ENCODE assay signal across 9 cellular contexts in genomic region chr6:139981810-139982550, GRCh38.
A peak's percentile ranks its signal among the peaks of the same experiment; 100 is the strongest.
DNase-seq lines count a peak whose midpoint lies in the region; ATAC-seq and TF ChIP-seq lines count a peak whose summit lies in the region.
"Had no signal": no experiment of that assay in that cellular context is flagged by ENCODE, and none has a peak within 500 bp of the region (broad histone marks: within the 10 kb centered on the region; RNA-seq: fewer than 3 reads in every experiment).

No MANE protein-coding gene starts in this region.

- peaks cover 28% of the 10 kb centered on the region for H3K4me1 ChIP-seq in IMR-90 (ENCODE audit: control insufficient read depth, insufficient read depth, low read length)
- H3K4me1 ChIP-seq in heart right ventricle = peaks cover 0 to 56% (median 42%) of the 10 kb centered on the region in 9 donors
- peaks cover 50% of the 10 kb centered on the region for H3K4me1 ChIP-seq in smooth muscle cell (ENCODE audit: low read depth)

- H3K36me3 ChIP-seq in IMR-90 (ENCODE audit: control insufficient read depth, insufficient read depth, low read length) (no peaks in the 10 kb centered on the region), SK-N-MC (ENCODE audit: insufficient read depth, low read length) (no peaks in the 10 kb centered on the region), heart right ventricle (no peaks in the 10 kb centered on the region), smooth muscle cell (ENCODE audit: low read depth) (no peaks in the 10 kb centered on the region)

- no peak for TF ChIP-seq POLR2A in IMR-90 (IDR thresholded peaks at IDR 0.05; ENCODE audit: low read depth, low read length)
- TF ChIP-seq POLR2A in erythroblast (IDR thresholded peaks at IDR 0.05; ENCODE audit: low read length) = no peak

- no peaks in the 10 kb centered on the region for H3K79me2 ChIP-seq in smooth muscle cell (ENCODE audit: low read depth)

- H3K14ac ChIP-seq in IMR-90 (replicated peaks; ENCODE audit: low read depth, low read length) = peak overlapping the region; percentile 66

- H4K91ac ChIP-seq in IMR-90 (ENCODE audit: insufficient read depth, low read depth, low read length) = peak overlapping the region; percentile 70

- dilution Hi-C loops in IMR-90 (cut with HindIII; ENCODE audit: low sequenced_read_pairs, unreplicated experiment) = no loop called here

- H3K56ac ChIP-seq in IMR-90 (ENCODE audit: extremely low read depth, insufficient read depth, low read length) = peak overlapping the region; percentile 52; the same call in 1 of the 2 replicates

- no peak overlapping the region for H3K4me3 ChIP-seq in IMR-90 (ENCODE audit: insufficient read depth, low read depth, low read length)
- peak overlapping the region; percentile 70 for H3K4me3 ChIP-seq in SK-N-MC
- peak overlapping the region in 1 of 10 donors; percentile 1 for H3K4me3 ChIP-seq in heart right ventricle
- peak overlapping the region; percentile 22 for H3K4me3 ChIP-seq in smooth muscle cell

- peak overlapping the region; percentile 94 for H2BK20ac ChIP-seq in IMR-90 (ENCODE audit: low read depth, low read length)

- intact Hi-C loops in IMR-90 (cut with micrococcal nuclease) = loop anchor here (2.0 to 5.0 kb wide), 3 partner anchors 69 to 607 kb away; partner anchors contain the start of gene CITED2
- intact Hi-C loops in heart right ventricle (cut with DNase I) = loop anchor here in 3 of 10 donors (5.0 to 10.0 kb wide), 2 partner anchors 605 to 607 kb away; partner anchors contain the start of gene CITED2 (in 2 of the 3)

- H3K9me1 ChIP-seq in IMR-90 (ENCODE audit: insufficient read depth, low read length) = no peaks in the 10 kb centered on the region; the same call in 1 of the 2 replicates

- peak overlapping the region; percentile 50 for H4K5ac ChIP-seq in IMR-90 (ENCODE audit: low read depth, low read length)

- peak overlapping the region; percentile 41 for H2AK5ac ChIP-seq in IMR-90 (ENCODE audit: low read depth, low read length)

- WGBS in IMR-90 (ENCODE audit: extremely low coverage in 2 of 2, insufficient read length in 1 of 2), 2 experiments = no CpG with 5 or more reads among the region's 6 CpGs
- 2 to 8% methylated on average over 6 of the region's 6 CpGs for whole genome bisulfite sequencing in heart right ventricle, 2 donors
- WGBS in smooth muscle cell (ENCODE audit: low lambda C conversion rate) = 0% methylated on average over 6 of the region's 6 CpGs

- peak overlapping the region; percentile 18 to 91 for H4K8ac ChIP-seq in IMR-90 (ENCODE audit: low read depth in 2 of 2, low read length in 2 of 2)

- no peak for TF ChIP-seq RAD21 in IMR-90 (IDR thresholded peaks at IDR 0.05; ENCODE audit: low read length)

- H3K4me2 ChIP-seq in IMR-90 (ENCODE audit: low read depth, low read length) (peak overlapping the region; percentile 64), smooth muscle cell (peak overlapping the region; percentile 76)

- no peaks in the 10 kb centered on the region for H3K27me3 ChIP-seq in IMR-90 (ENCODE audit: control insufficient read depth, insufficient read depth, low read length)
- H3K27me3 ChIP-seq in heart right ventricle = no peaks in the 10 kb centered on the region
- no peaks in the 10 kb centered on the region for H3K27me3 ChIP-seq in smooth muscle cell (ENCODE audit: low read depth)

- peak overlapping the region; percentile 63; the same call in 1 of the 2 replicates for H3K23ac ChIP-seq in IMR-90 (ENCODE audit: low read depth, low read length)

- H3K27ac ChIP-seq in IMR-90 (ENCODE audit: insufficient read depth, low read length) (peak overlapping the region; percentile 49; the same call in 1 of the 2 replicates), SK-N-MC (peak overlapping the region; percentile 97), heart right ventricle (peak overlapping the region in 8 of 10 donors; percentile 0 to 71 (median 50)), smooth muscle cell (ENCODE audit: low read depth) (peak overlapping the region; percentile 77)

- H3K4ac ChIP-seq in IMR-90 (ENCODE audit: low read depth, low read length) = peak overlapping the region; percentile 82

- H4K20me1 ChIP-seq in IMR-90 (ENCODE audit: insufficient read depth, low read length) = no peaks in the 10 kb centered on the region
- H4K20me1 ChIP-seq in smooth muscle cell (ENCODE audit: low read depth) = no peaks in the 10 kb centered on the region

- H2BK120ac ChIP-seq in IMR-90 (ENCODE audit: low read depth, low read length) = peak overlapping the region; percentile 78

- no TSS peak for BruUV-seq in IMR-90 (replicated peaks; lab: Mats Ljungman, UMichigan)

- ATAC-seq in IMR-90 (ENCODE audit: low read depth) = peak; percentile 62
- ATAC-seq in heart right ventricle = peak; percentile 41 to 74 (median 59)
- ATAC-seq: naive thymus-derived CD4-positive, alpha-beta T cell had no signal

- H3K18ac ChIP-seq in IMR-90 (ENCODE audit: low read depth, low read length) = peak overlapping the region; percentile 78

- H3K79me1 ChIP-seq in IMR-90 (ENCODE audit: low read depth in 1 of 2, low read length in 2 of 2) = no peaks in the 10 kb centered on the region

- peaks cover 30% of the 10 kb centered on the region for H3F3A ChIP-seq in smooth muscle cell (ENCODE audit: low read depth)

- H2AFZ ChIP-seq in IMR-90 (replicated peaks; ENCODE audit: low read length, poor library complexity) = peak overlapping the region; percentile 17
- H2AFZ ChIP-seq in smooth muscle cell (ENCODE audit: low read depth) = no peak overlapping the region

- POLR2A ChIA-PET in IMR-90 (lab: Charles Lee; ENCODE audit: unreplicated experiment) = interaction anchor here (1.0 kb wide), 1 partner anchor 70 kb away, joined by 4 read pairs; no protein-coding TSS in a partner anchor

- no peak overlapping the region for H2AK9ac ChIP-seq in IMR-90 (replicated peaks; ENCODE audit: low read depth, low read length, poor library complexity)

- H2BK5ac ChIP-seq in IMR-90 (ENCODE audit: low read depth, low read length, poor library complexity, severe bottlenecking) = peak overlapping the region; percentile 92

- TF ChIP-seq CTCF in IMR-90 (conservative IDR thresholded peaks at IDR 0.05; ENCODE audit: low read depth, low read length) (no peak), heart right ventricle (IDR thresholded peaks at IDR 0.05) (no peak), smooth muscle cell (IDR thresholded peaks at IDR 0.05; ENCODE audit: borderline replicate concordance, insufficient read depth, poor library complexity, severe bottlenecking) (no peak)

- H3K9ac ChIP-seq in IMR-90 (ENCODE audit: low read depth, low read length) = peak overlapping the region; percentile 2; the same call in 1 of the 2 replicates
- H3K9ac ChIP-seq in SK-N-MC (ENCODE audit: insufficient read length) = peak overlapping the region; percentile 73
- peak overlapping the region; percentile 28 for H3K9ac ChIP-seq in smooth muscle cell (ENCODE audit: low read depth)

- in situ Hi-C loops in IMR-90 (cut with MboI; ENCODE audit: low sequenced_read_pairs) = no loop called here

- CTCF ChIA-PET in IMR-90 (lab: Yijun Ruan, JAX) = interaction anchor here (0.8 kb wide), 1 partner anchor 613 kb away, joined by 3 read pairs; no protein-coding TSS in a partner anchor

- H2BK15ac ChIP-seq in IMR-90 (ENCODE audit: low read depth, low read length) = peak overlapping the region; percentile 64; the same call in 2 of the 3 replicates

- peak; percentile 80 for DNase-seq in IMR-90
- peak; percentile 90 for DNase-seq in SK-N-MC (ENCODE audit: low read depth, low spot score)
- DNase-seq in heart right ventricle = peak in 1 of 2 donors; percentile 40
- no peak for DNase-seq in smooth muscle cell (lab: John Stamatoyannopoulos, UW; ENCODE audit: unreplicated experiment)
- no peak for DNase-seq in germinal center (ENCODE audit: low spot score)
- no peak for DNase-seq in foreskin melanocyte
- no peak for DNase-seq in erythroblast (lab: John Stamatoyannopoulos, UW)
- DNase-seq in KG1 (lab: John Stamatoyannopoulos, UW) = no peak

- H3K9me3 ChIP-seq in IMR-90 (ENCODE audit: control insufficient read depth, insufficient read depth, low read length) (no peaks in the 10 kb centered on the region), SK-N-MC (ENCODE audit: low read depth, low read length) (no peaks in the 10 kb centered on the region), heart right ventricle (no peaks in the 10 kb centered on the region), smooth muscle cell (replicated peaks; ENCODE audit: low read depth) (no peaks in the 10 kb centered on the region)

TF ChIP-seq in IMR-90, 13 proteins besides CTCF, POLR2A, EP300 and RAD21:
- TF ChIP-seq USF2 (IDR thresholded peaks at IDR 0.05; ENCODE audit: low read depth, low read length) = no peak
- TF ChIP-seq MAFK (IDR thresholded peaks at IDR 0.05; ENCODE audit: low read depth, low read length) = no peak
- no peak for TF ChIP-seq RFX5 (IDR thresholded peaks at IDR 0.05; ENCODE audit: low read depth, low read length)
- no peak for TF ChIP-seq BHLHE40 (IDR thresholded peaks at IDR 0.05; ENCODE audit: low read depth, low read length)
- no peak for TF ChIP-seq RCOR1 (IDR thresholded peaks at IDR 0.05; ENCODE audit: insufficient replicate concordance, low read length)
- TF ChIP-seq FOS (IDR thresholded peaks at IDR 0.05; ENCODE audit: low read depth, low read length) = no peak
- no peak for TF ChIP-seq ELK1 (IDR thresholded peaks at IDR 0.05; ENCODE audit: borderline replicate concordance, low read depth, low read length)
- TF ChIP-seq SMC3 (IDR thresholded peaks at IDR 0.05; ENCODE audit: low read depth, low read length) = no peak
- no peak for TF ChIP-seq NFE2L2 (IDR thresholded peaks at IDR 0.05; ENCODE audit: low read depth, low read length)
- no peak for TF ChIP-seq CEBPB (IDR thresholded peaks at IDR 0.05; ENCODE audit: low read depth, low read length)
- no peak for TF ChIP-seq MAZ (IDR thresholded peaks at IDR 0.05; ENCODE audit: borderline replicate concordance, low read depth, low read length)
- no peak for TF ChIP-seq MXI1 (IDR thresholded peaks at IDR 0.05; ENCODE audit: borderline replicate concordance, low read depth, low read length)

Comparison
In these comparisons a context has a peak if more than half of its experiments do, and no peak if none do; other contexts are left out.
1. DNase-seq: peak in IMR-90 (single experiment) and SK-N-MC (single experiment); none in smooth muscle cell (single experiment), germinal center (single experiment), foreskin melanocyte (single experiment), erythroblast (0 of 2) and KG1 (single experiment).
2. H3K9ac ChIP-seq: peak in every context shown above with its lines; median percentile 73 in SK-N-MC; 28 in smooth muscle cell; 2 in IMR-90.
3. Peak in every context shown above with its lines, with median percentiles within 50 percentile points of each other: H3K27ac ChIP-seq.